ENCODE assay signal across 37 cellular contexts in the genomic region with DNA sequence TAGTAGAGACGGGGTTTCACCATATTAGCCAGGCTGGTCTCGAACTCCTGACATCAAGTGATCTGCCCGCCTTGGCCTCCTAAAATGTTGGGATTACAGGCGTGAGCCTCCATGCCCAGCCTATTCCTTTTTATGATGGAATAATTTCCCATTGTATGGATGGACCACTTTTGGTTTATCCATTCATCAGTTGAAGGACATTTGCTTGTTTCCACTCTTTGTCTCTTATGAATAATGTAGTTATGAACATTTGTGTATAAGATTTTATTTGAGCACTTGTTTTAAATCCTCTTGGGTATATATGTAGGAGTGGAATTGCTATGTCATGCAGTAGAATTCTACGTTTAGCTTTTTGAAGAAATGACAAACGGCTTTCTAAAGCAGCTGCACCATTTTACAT.
"Had no signal": no experiment of that assay in that cellular context is flagged by ENCODE, and none has a peak within 500 bp of the region (broad histone marks: within the 10 kb centered on the region; RNA-seq: fewer than 3 reads in every experiment).

No MANE protein-coding gene starts in this region.

- DNase-seq: Karpas-422, Kasumi-1, MG63, MM.1S, MV-4-11, NCI-H1048, NCI-H1092, NCI-H1092 treated with DMSO at 0.1 percent for 48 hours, NCI-H1105, NCI-H1105 treated with DMSO at 0.1 percent for 48 hours, NCI-H1417, NCI-H1417 treated with DMSO at 0.1 percent for 48 hours, NCI-H1436, NCI-H1436 treated with DMSO at 0.1 percent for 48 hours, NCI-H146, NCI-H1694, NCI-H1694 treated with DMSO at 0.1 percent for 48 hours, NCI-H187, NCI-H187 treated with DMSO at 0.1 percent for 48 hours, NCI-H1930, NCI-H2029, NCI-H2029 treated with DMSO at 0.1 percent for 48 hours, NCI-H2081, NCI-H2081 treated with DMSO at 0.1 percent for 48 hours, NCI-H2107, NCI-H2171, NCI-H2171 treated with DMSO at 0.1 percent for 48 hours, NCI-H2227 treated with DMSO at 0.1 percent for 48 hours, NCI-H226, NCI-H345, NCI-H446, NCI-H446 treated with DMSO at 0.1 percent for 48 hours, NCI-H510A, NCI-H510A treated with DMSO at 0.1 percent for 48 hours, NCI-H524, NCI-H524 treated with DMSO at 0.1 percent for 48 hours, NCI-H526 had no signal

- H3K27me3 ChIP-seq: MG63 had no signal

- H3K9me3 ChIP-seq: MG63 had no signal

- H3K4me3 ChIP-seq: MG63 had no signal

- H3K36me3 ChIP-seq: MG63 had no signal
